Comparison of ENCODE assay signal across 19 cellular contexts in genomic region chr1:219292341-219292740, GRCh38.
DNase-seq lines count a peak whose midpoint lies in the region; ATAC-seq and TF ChIP-seq lines count a peak whose summit lies in the region.
"Had no signal": no experiment of that assay in that cellular context is flagged by ENCODE, and none has a peak within 500 bp of the region (broad histone marks: within the 10 kb centered on the region; RNA-seq: fewer than 3 reads in every experiment).

No MANE protein-coding gene starts in this region.

- POLR2A ChIA-PET in WTC11 (lab: Charles Lee), result no interaction called here

- H3K36me3 ChIP-seq in testis (ENCODE audit: low read depth, missing control alignments) (no peaks in the 10 kb centered on the region), H7 (replicated peaks; ENCODE audit: control insufficient read depth, insufficient read depth, low read length) (no peaks in the 10 kb centered on the region)
- H3K36me3 ChIP-seq: BLaER1, HAP-1 had no signal

- no peaks in the 10 kb centered on the region for H3K27me3 ChIP-seq in testis
- no peaks in the 10 kb centered on the region for H3K27me3 ChIP-seq in H7 (ENCODE audit: control insufficient read depth, insufficient read depth, low read length)
- H3K27me3 ChIP-seq: BLaER1 had no signal

- peaks cover 8% of the 10 kb centered on the region for H3K4me1 Mint-ChIP-seq in WTC11
- H3K4me1 Mint-ChIP-seq: B cell; CD4-positive, CD25-positive, alpha-beta regulatory T cell had no signal

- ATAC-seq in WTC11, result no peak
- ATAC-seq: CD8-positive, alpha-beta T cell; GM23338 had no signal

- TF ChIP-seq CTCF in GM12865 (IDR thresholded peaks at IDR 0.05; ENCODE audit: insufficient read depth, low read depth, low read length, missing control alignments) (no peak), WTC11 (IDR thresholded peaks at IDR 0.05) (no peak), testis (IDR thresholded peaks at IDR 0.05) (no peak)

- H3K4me1 ChIP-seq in testis, result no peaks in the 10 kb centered on the region
- H3K4me1 ChIP-seq: BLaER1 had no signal

- no peaks in the 10 kb centered on the region for H3K9me3 ChIP-seq in testis
- H3K9me3 ChIP-seq: BLaER1, HAP-1 had no signal

- CTCF ChIA-PET in WTC11 (lab: Charles Lee), result no interaction called here

- H3K27ac Mint-ChIP-seq in WTC11, result 0 out of 2 replicates have a peak overlapping the region, but pooled peaks have one; percentile 27
- H3K27ac Mint-ChIP-seq: B cell; CD4-positive, CD25-positive, alpha-beta regulatory T cell; CD8-positive, alpha-beta T cell; GM23338; HFFc6 had no signal

- H3K36me3 Mint-ChIP-seq in WTC11, result no peaks in the 10 kb centered on the region
- H3K36me3 Mint-ChIP-seq: CD4-positive, CD25-positive, alpha-beta regulatory T cell had no signal

- H3K4me3 ChIP-seq in GM12865 (ENCODE audit: low read depth, low read length) (no peak overlapping the region), testis (no peak overlapping the region), H7 (ENCODE audit: insufficient read depth, low read depth, low read length) (no peak overlapping the region)
- H3K4me3 ChIP-seq: BLaER1, GM23338, HAP-1 had no signal

- no peaks in the 10 kb centered on the region for H3K27me3 Mint-ChIP-seq in WTC11 (ENCODE audit: low read depth)
- H3K27me3 Mint-ChIP-seq: B cell had no signal

- intact Hi-C loops in testis (cut with DNase I; ENCODE audit: low total_unique reads), result no loop called here

- no peak overlapping the region for H3K4me3 Mint-ChIP-seq in WTC11
- H3K4me3 Mint-ChIP-seq: B cell; CD4-positive, CD25-positive, alpha-beta regulatory T cell; CD8-positive, alpha-beta T cell; GM23338; HFFc6 had no signal

- no peak for TF ChIP-seq POLR2A in testis (IDR thresholded peaks at IDR 0.05)

- no peak overlapping the region for H3K27ac ChIP-seq in testis
- H3K27ac ChIP-seq: 22Rv1, BLaER1, C4-2B had no signal

- DNase-seq in NCI-H1092 treated with DMSO at 0.1 percent for 48 hours (lab: John Stamatoyannopoulos, UW) (peak; percentile 11), NCI-H1092 (lab: John Stamatoyannopoulos, UW) (no peak), GM12865 (ENCODE audit: low read depth) (peak; percentile 15), WTC11 (ENCODE audit: low spot score) (no peak), testis (no peak), H7 (no peak)
- DNase-seq: CD4-positive, CD25-positive, alpha-beta regulatory T cell; CD8-positive, alpha-beta T cell; DMS 273 treated with DMSO at 0.1 percent for 48 hours; DMS79; EL; GDM1; HFFc6 had no signal

- H3K9me3 Mint-ChIP-seq in WTC11, result no peaks in the 10 kb centered on the region
- H3K9me3 Mint-ChIP-seq: CD8-positive, alpha-beta T cell; GM23338; HFFc6 had no signal

TF ChIP-seq in WTC11, 78 proteins besides CTCF, POLR2A, EP300 and RAD21:
- TF ChIP-seq USF2 (CRISPR knock-in tag; IDR thresholded peaks at IDR 0.05), result no peak

Comparison
In these comparisons a context has a peak if more than half of its experiments do, and no peak if none do; other contexts are left out.
1. DNase-seq: peak in NCI-H1092 treated with DMSO at 0.1 percent for 48 hours (single experiment) and GM12865 (single experiment); none in NCI-H1092 (single experiment), WTC11 (single experiment), testis (single experiment) and H7 (single experiment).